Comparison of ENCODE assay signal across 2 cellular contexts in the genomic region with DNA sequence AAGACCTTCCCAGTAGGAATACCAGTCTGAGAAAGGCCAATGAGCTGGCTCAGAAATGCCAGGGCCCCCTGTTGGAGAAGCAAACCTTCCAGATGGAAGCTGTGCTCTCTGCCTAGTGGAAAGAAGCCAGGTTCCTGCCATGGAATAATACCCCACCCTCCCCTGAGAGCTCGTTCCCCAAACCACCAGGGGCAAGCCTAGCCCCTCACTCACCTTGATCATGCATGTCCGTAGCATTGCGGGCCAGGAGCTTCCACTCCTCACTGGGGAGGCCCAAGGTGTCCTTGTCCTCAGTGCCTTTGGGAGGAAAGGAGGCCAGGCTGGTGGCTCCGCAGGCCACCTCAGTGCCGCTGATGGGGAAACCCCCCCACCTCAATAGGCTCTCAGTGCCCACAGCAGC.
TF ChIP-seq lines count a peak whose summit lies in the region.

No MANE protein-coding gene starts in this region.

TF ChIP-seq in GM23338, 12 proteins besides CTCF, POLR2A, EP300 and RAD21 (continued from another document):
- no peak for TF ChIP-seq EZH2 (IDR thresholded peaks at IDR 0.05; ENCODE audit: low read depth, unreplicated experiment)
- TF ChIP-seq JUNB (IDR thresholded peaks at IDR 0.05; ENCODE audit: unreplicated experiment): no peak
- TF ChIP-seq ZNF462 (CRISPR knock-in tag; IDR thresholded peaks at IDR 0.05): no peak
- TF ChIP-seq POLR2AphosphoS5 (IDR thresholded peaks at IDR 0.05; ENCODE audit: low read depth): no peak

TF ChIP-seq in WTC11, 78 proteins besides CTCF, POLR2A, EP300 and RAD21:
- TF ChIP-seq, protein P1, sequence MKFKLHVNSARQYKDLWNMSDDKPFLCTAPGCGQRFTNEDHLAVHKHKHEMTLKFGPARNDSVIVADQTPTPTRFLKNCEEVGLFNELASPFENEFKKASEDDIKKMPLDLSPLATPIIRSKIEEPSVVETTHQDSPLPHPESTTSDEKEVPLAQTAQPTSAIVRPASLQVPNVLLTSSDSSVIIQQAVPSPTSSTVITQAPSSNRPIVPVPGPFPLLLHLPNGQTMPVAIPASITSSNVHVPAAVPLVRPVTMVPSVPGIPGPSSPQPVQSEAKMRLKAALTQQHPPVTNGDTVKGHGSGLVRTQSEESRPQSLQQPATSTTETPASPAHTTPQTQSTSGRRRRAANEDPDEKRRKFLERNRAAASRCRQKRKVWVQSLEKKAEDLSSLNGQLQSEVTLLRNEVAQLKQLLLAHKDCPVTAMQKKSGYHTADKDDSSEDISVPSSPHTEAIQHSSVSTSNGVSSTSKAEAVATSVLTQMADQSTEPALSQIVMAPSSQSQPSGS (CRISPR knock-in tag; IDR thresholded peaks at IDR 0.05; ENCODE audit: borderline replicate concordance, low read depth): no peak
- TF ChIP-seq RELA (CRISPR knock-in tag; IDR thresholded peaks at IDR 0.05; ENCODE audit: borderline replicate concordance) (no peak), ZNF671 (CRISPR knock-in tag; IDR thresholded peaks at IDR 0.05) (no peak), TCF7 (CRISPR knock-in tag; IDR thresholded peaks at IDR 0.05; ENCODE audit: low read depth) (no peak), ETV6 (CRISPR knock-in tag; IDR thresholded peaks at IDR 0.05) (no peak), FOXP1 (CRISPR knock-in tag; IDR thresholded peaks at IDR 0.05; ENCODE audit: borderline replicate concordance) (no peak), SOX15 (CRISPR knock-in tag; IDR thresholded peaks at IDR 0.05) (no peak), SP1 (CRISPR knock-in tag; conservative IDR thresholded peaks at IDR 0.05) (no peak), CREM (CRISPR knock-in tag; IDR thresholded peaks at IDR 0.05) (no peak), OVOL2 (CRISPR knock-in tag; IDR thresholded peaks at IDR 0.05; ENCODE audit: borderline replicate concordance) (no peak)
- TF ChIP-seq, protein P2, sequence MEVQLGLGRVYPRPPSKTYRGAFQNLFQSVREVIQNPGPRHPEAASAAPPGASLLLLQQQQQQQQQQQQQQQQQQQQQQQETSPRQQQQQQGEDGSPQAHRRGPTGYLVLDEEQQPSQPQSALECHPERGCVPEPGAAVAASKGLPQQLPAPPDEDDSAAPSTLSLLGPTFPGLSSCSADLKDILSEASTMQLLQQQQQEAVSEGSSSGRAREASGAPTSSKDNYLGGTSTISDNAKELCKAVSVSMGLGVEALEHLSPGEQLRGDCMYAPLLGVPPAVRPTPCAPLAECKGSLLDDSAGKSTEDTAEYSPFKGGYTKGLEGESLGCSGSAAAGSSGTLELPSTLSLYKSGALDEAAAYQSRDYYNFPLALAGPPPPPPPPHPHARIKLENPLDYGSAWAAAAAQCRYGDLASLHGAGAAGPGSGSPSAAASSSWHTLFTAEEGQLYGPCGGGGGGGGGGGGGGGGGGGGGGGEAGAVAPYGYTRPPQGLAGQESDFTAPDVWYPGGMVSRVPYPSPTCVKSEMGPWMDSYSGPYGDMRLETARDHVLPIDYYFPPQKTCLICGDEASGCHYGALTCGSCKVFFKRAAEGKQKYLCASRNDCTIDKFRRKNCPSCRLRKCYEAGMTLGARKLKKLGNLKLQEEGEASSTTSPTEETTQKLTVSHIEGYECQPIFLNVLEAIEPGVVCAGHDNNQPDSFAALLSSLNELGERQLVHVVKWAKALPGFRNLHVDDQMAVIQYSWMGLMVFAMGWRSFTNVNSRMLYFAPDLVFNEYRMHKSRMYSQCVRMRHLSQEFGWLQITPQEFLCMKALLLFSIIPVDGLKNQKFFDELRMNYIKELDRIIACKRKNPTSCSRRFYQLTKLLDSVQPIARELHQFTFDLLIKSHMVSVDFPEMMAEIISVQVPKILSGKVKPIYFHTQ (CRISPR knock-in tag; IDR thresholded peaks at IDR 0.05): no peak
